In genomic region chr16:57277586-57277985, GRCh38 we compare ENCODE assay signal across 9 cellular contexts.
DNase-seq lines count a peak whose midpoint lies in the region; ATAC-seq and TF ChIP-seq lines count a peak whose summit lies in the region.
"Had no signal": no experiment of that assay in that cellular context is flagged by ENCODE, and none has a peak within 500 bp of the region (broad histone marks: within the 10 kb centered on the region; RNA-seq: fewer than 3 reads in every experiment).

No MANE protein-coding gene starts in this region.

- no peak for TF ChIP-seq CTCF in cardiac fibroblast (IDR thresholded peaks at IDR 0.05; ENCODE audit: low read depth, low read length)

- no peak overlapping the region for H3K4me3 ChIP-seq in cardiac fibroblast (replicated peaks in 1 of 2; ENCODE audit: low read depth in 2 of 2, low read length in 2 of 2)
- H3K4me3 ChIP-seq: SK-N-MC had no signal

- ATAC-seq in GM21381 (IDR thresholded peaks at IDR 0.05; ENCODE audit: unreplicated experiment) (no peak), GM18868 (IDR thresholded peaks at IDR 0.05; ENCODE audit: unreplicated experiment) (no peak)

- DNase-seq in DMS79 treated with DMSO at 0.1 percent for 48 hours (lab: John Stamatoyannopoulos, UW) (peak; percentile 12), DMS79 (lab: John Stamatoyannopoulos, UW) (no peak), SW480 (ENCODE audit: low spot score) (peak; percentile 94), cardiac fibroblast (ENCODE audit: low read depth in 2 of 2) (peak; percentile 46 to 76), NCI-H1436 treated with DMSO at 0.1 percent for 48 hours (lab: John Stamatoyannopoulos, UW) (no peak)
- peak; percentile 73 for DNase-seq in stimulated activated CD4-positive, alpha-beta T cell treated with anti-CD3 and anti-CD28 coated beads, Interleukin-15, amount 100 ng/mL, for 24 hours

Comparison
In these comparisons a context has a peak if more than half of its experiments do, and no peak if none do; other contexts are left out.
1. DNase-seq: peak in DMS79 treated with DMSO at 0.1 percent for 48 hours (single experiment), SW480 (single experiment), cardiac fibroblast (2 of 2) and stimulated activated CD4-positive, alpha-beta T cell treated with anti-CD3 and anti-CD28 coated beads, Interleukin-15, amount 100 ng/mL, for 24 hours (single experiment); none in DMS79 (single experiment) and NCI-H1436 treated with DMSO at 0.1 percent for 48 hours (single experiment).